In the genomic region with DNA sequence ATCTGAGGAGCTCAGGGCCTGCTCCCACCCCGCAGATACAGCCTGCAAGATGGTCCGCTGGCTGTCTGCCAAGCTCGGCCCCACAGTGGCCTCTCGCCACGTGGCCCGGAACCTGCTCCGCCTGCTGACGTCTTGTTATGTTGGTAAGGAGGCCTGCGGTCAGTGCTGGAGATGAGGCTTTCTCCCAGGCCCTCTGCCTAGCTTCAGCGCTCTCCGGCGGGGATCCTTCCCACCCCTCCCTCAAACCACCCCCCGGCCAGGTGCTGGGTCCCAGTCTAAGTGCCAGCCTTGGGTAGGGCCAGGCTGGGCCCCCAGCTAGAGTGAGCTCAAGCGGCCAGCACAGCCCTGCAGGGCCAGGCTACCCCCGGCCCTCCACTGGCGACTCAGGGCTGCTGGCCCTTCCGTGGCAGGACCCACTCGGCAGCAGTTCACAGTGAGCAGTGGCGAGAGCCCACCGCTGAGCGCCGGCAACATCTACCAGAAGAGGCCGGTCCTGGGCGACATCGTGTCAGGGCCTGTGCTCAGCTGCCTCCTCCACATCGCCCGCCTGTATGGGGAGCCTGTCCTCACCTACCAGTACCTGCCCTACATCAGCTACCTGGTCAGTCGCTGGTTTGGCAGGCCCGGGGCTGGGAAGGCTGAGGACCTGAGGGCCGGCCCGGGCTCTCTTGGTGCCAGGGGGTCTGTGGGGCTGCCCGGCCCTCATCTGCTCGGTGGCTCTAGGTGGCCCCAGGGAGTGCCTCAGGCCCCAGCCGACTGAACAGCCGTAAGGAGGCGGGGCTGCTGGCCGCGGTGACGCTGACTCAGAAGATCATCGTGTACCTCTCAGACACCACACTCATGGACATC, we compare ENCODE assay signal across 9 cellular contexts.
DNase-seq lines count a peak whose midpoint lies in the region; ATAC-seq, FAIRE-seq and TF ChIP-seq lines count a peak whose summit lies in the region.
"Had no signal": no experiment of that assay in that cellular context is flagged by ENCODE, and none has a peak within 500 bp of the region (broad histone marks: within the 10 kb centered on the region; RNA-seq: fewer than 3 reads in every experiment).

No MANE protein-coding gene starts in this region.

- peak overlapping the region; percentile 32 to 51 for H3K9ac ChIP-seq in mucosa of rectum (ENCODE audit: low read depth in 1 of 2, low read length in 2 of 2)

- H3K27ac ChIP-seq in mucosa of rectum (ENCODE audit: low read depth in 2 of 2, low read length in 2 of 2): peak overlapping the region; percentile 77

- no peak for ATAC-seq in HG03135 (IDR thresholded peaks at IDR 0.05; ENCODE audit: unreplicated experiment)

- peaks cover 20 to 34% of the 10 kb centered on the region in 2 donors for H3K36me3 ChIP-seq in mucosa of rectum (ENCODE audit: control insufficient read depth in 2 of 2, insufficient read depth in 2 of 2, low read length in 2 of 2)

- H3K27me3 ChIP-seq in mucosa of rectum (ENCODE audit: control insufficient read depth in 2 of 2, insufficient read depth in 2 of 2, low read length in 2 of 2): no peaks in the 10 kb centered on the region

- H3K4me1 ChIP-seq in mucosa of rectum (ENCODE audit: control insufficient read depth in 2 of 2, insufficient read depth in 2 of 2, low read length in 2 of 2): peaks cover 6 to 8% of the 10 kb centered on the region in 2 donors

- DNase-seq in NCI-H2227 (lab: John Stamatoyannopoulos, UW; ENCODE audit: unreplicated experiment) (peak; percentile 70), NCI-H2227 treated with DMSO at 0.1 percent for 48 hours (lab: John Stamatoyannopoulos, UW) (no peak), epithelial cell of esophagus (ENCODE audit: low read depth) (peak; percentile 67), urothelium cell line (ENCODE audit: low spot score) (peak; percentile 59), COLO668 (lab: John Stamatoyannopoulos, UW; ENCODE audit: unreplicated experiment) (no peak), SKM-1 treated with dmso at 0.1 percent for 144 hours (lab: John Stamatoyannopoulos, UW; ENCODE audit: unreplicated experiment) (no peak)
- DNase-seq: amniotic stem cell had no signal

- H3K4me3 ChIP-seq in epithelial cell of esophagus (ENCODE audit: low read length) (no peak overlapping the region), mucosa of rectum (ENCODE audit: low read length in 2 of 2) (no peak overlapping the region)

- FAIRE-seq in urothelium cell line (lab: Jason Lieb, UNC): no peak

- no peak for TF ChIP-seq CTCF in epithelial cell of esophagus (IDR thresholded peaks at IDR 0.05; ENCODE audit: insufficient read depth, low read depth, low read length, missing control alignments)

- no peaks in the 10 kb centered on the region for H3K9me3 ChIP-seq in mucosa of rectum (ENCODE audit: control insufficient read depth in 2 of 2, low read length in 2 of 2)

Comparison
In these comparisons a context has a peak if more than half of its experiments do, and no peak if none do; other contexts are left out.
1. DNase-seq: peak in NCI-H2227 (single experiment), epithelial cell of esophagus (single experiment) and urothelium cell line (single experiment); none in NCI-H2227 treated with DMSO at 0.1 percent for 48 hours (single experiment), COLO668 (single experiment) and SKM-1 treated with dmso at 0.1 percent for 144 hours (single experiment).